1 cellular context compared by ENCODE assay signal in genomic region chr7:150307129-150307528, GRCh38.
TF ChIP-seq lines count a peak whose summit lies in the region.

No MANE protein-coding gene starts in this region.

TF ChIP-seq in K562, 482 proteins besides CTCF, POLR2A, EP300 and RAD21 (continued from another document):
- TF ChIP-seq HSF4 (CRISPR knock-in tag; IDR thresholded peaks at IDR 0.05; ENCODE audit: borderline replicate concordance) (peak; percentile 61; the same call in 1 of the 2 replicates), MEF2D (tag; conservative IDR thresholded peaks at IDR 0.05; ENCODE audit: low read depth) (0 out of 2 replicates have a peak, but pooled peaks have one; percentile 44), MAFG (tag; conservative IDR thresholded peaks at IDR 0.05) (no peak), SP1 (CRISPR knock-in tag; IDR thresholded peaks at IDR 0.05) (0 out of 2 replicates have a peak, but pooled peaks have one; percentile 32), MTA3 (IDR thresholded peaks at IDR 0.05; ENCODE audit: borderline replicate concordance) (0 out of 2 replicates have a peak, but pooled peaks have one; percentile 30), HDAC1 (IDR thresholded peaks at IDR 0.05) (peak; percentile 21 to 86; a peak in 2 of 4 replicates), TRIM28 (IDR thresholded peaks at IDR 0.05) (peak; percentile 95), ERF (CRISPR knock-in tag; IDR thresholded peaks at IDR 0.05) (no peak), CBFA2T3 (IDR thresholded peaks at IDR 0.05) (peak; percentile 50), ZNF79 (CRISPR knock-in tag; IDR thresholded peaks at IDR 0.05; ENCODE audit: low read depth) (no peak), MITF (IDR thresholded peaks at IDR 0.05) (no peak), CHAMP1 (IDR thresholded peaks at IDR 0.05) (0 out of 2 replicates have a peak, but pooled peaks have one; percentile 13), KDM1A (IDR thresholded peaks at IDR 0.05) (peak in 1 of 2 experiments; percentile 24; a peak in 1 of 4 replicates), NCOR1 (IDR thresholded peaks at IDR 0.05) (0 out of 2 replicates have a peak, but pooled peaks have one; percentile 23), CCNT2 (IDR thresholded peaks at IDR 0.05; ENCODE audit: borderline replicate concordance, extremely low read depth, insufficient read length, low read depth, low read length) (no peak), SNIP1 (IDR thresholded peaks at IDR 0.05; ENCODE audit: low read depth) (no peak)
- TF ChIP-seq, protein P1, sequence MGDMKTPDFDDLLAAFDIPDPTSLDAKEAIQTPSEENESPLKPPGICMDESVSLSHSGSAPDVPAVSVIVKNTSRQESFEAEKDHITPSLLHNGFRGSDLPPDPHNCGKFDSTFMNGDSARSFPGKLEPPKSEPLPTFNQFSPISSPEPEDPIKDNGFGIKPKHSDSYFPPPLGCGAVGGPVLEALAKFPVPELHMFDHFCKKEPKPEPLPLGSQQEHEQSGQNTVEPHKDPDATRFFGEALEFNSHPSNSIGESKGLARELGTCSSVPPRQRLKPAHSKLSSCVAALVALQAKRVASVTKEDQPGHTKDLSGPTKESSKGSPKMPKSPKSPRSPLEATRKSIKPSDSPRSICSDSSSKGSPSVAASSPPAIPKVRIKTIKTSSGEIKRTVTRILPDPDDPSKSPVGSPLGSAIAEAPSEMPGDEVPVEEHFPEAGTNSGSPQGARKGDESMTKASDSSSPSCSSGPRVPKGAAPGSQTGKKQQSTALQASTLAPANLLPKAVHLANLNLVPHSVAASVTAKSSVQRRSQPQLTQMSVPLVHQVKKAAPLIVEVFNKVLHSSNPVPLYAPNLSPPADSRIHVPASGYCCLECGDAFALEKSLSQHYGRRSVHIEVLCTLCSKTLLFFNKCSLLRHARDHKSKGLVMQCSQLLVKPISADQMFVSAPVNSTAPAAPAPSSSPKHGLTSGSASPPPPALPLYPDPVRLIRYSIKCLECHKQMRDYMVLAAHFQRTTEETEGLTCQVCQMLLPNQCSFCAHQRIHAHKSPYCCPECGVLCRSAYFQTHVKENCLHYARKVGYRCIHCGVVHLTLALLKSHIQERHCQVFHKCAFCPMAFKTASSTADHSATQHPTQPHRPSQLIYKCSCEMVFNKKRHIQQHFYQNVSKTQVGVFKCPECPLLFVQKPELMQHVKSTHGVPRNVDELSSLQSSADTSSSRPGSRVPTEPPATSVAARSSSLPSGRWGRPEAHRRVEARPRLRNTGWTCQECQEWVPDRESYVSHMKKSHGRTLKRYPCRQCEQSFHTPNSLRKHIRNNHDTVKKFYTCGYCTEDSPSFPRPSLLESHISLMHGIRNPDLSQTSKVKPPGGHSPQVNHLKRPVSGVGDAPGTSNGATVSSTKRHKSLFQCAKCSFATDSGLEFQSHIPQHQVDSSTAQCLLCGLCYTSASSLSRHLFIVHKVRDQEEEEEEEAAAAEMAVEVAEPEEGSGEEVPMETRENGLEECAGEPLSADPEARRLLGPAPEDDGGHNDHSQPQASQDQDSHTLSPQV (IDR thresholded peaks at IDR 0.05) = peak; percentile 63; the same call in 1 of the 2 replicates
